8 cellular contexts compared by ENCODE assay signal in genomic region chr19:12788025-12788681, GRCh38. TPM values are rescaled to one million over a fixed set of nuclear protein-coding genes. Genes with fewer than 3 reads are reported as not detected.
DNase-seq lines count a peak whose midpoint lies in the region; ATAC-seq and TF ChIP-seq lines count a peak whose summit lies in the region.

No MANE protein-coding gene starts in this region.

- no peaks in the 10 kb centered on the region for H3K79me2 ChIP-seq in neural progenitor cell (ENCODE audit: low read depth)

- TF ChIP-seq CTCF in coronary artery (IDR thresholded peaks at IDR 0.05) (no peak), neural progenitor cell (IDR thresholded peaks at IDR 0.05) (no peak)

- ATAC-seq in CD4-positive, CD25-positive, alpha-beta regulatory T cell (ENCODE audit: low read depth in 2 of 2), result no peak
- ATAC-seq in GM19463 (IDR thresholded peaks at IDR 0.05; ENCODE audit: unreplicated experiment) (no peak), HG03432 (IDR thresholded peaks at IDR 0.05; ENCODE audit: unreplicated experiment) (no peak), HG02763 (IDR thresholded peaks at IDR 0.05; ENCODE audit: unreplicated experiment) (no peak)

- H3F3A ChIP-seq in neural progenitor cell (ENCODE audit: low read depth), result peaks cover 71% of the 10 kb centered on the region

- no peaks in the 10 kb centered on the region for H4K20me1 ChIP-seq in neural progenitor cell (ENCODE audit: low read depth)

- H3K27me3 ChIP-seq in CD4-positive, CD25-positive, alpha-beta regulatory T cell (ENCODE audit: control insufficient read depth, insufficient read depth, low read length), result no peaks in the 10 kb centered on the region
- H3K27me3 ChIP-seq in neural progenitor cell, result peaks cover 30% of the 10 kb centered on the region

- H3K9me3 ChIP-seq in CD4-positive, CD25-positive, alpha-beta regulatory T cell (ENCODE audit: control insufficient read depth in 2 of 2, low read length in 2 of 2), result no peaks in the 10 kb centered on the region
- no peaks in the 10 kb centered on the region for H3K9me3 ChIP-seq in neural progenitor cell (ENCODE audit: low read depth)

- peaks cover 17% of the 10 kb centered on the region for H3K27me3 Mint-ChIP-seq in CD4-positive, CD25-positive, alpha-beta regulatory T cell
- peaks cover 7% of the 10 kb centered on the region for H3K27me3 Mint-ChIP-seq in neural progenitor cell (ENCODE audit: insufficient read depth, low read depth)

- H3K9ac ChIP-seq in neural progenitor cell, result no peak overlapping the region

- peak overlapping the region; percentile 100 for H3K27ac ChIP-seq in CD4-positive, CD25-positive, alpha-beta regulatory T cell (ENCODE audit: insufficient read depth, low read length, poor library complexity, severe bottlenecking)
- H3K27ac ChIP-seq in coronary artery (peak overlapping the region; percentile 97 to 99), neural progenitor cell (peak overlapping the region; percentile 56)

- H3K36me3 ChIP-seq in CD4-positive, CD25-positive, alpha-beta regulatory T cell (ENCODE audit: control insufficient read depth, insufficient read depth, low read length), result no peaks in the 10 kb centered on the region
- H3K36me3 ChIP-seq in neural progenitor cell, result no peaks in the 10 kb centered on the region

- H3K36me3 Mint-ChIP-seq in CD4-positive, CD25-positive, alpha-beta regulatory T cell, result no peaks in the 10 kb centered on the region
- H3K36me3 Mint-ChIP-seq in neural progenitor cell, result no peaks in the 10 kb centered on the region

- no peak overlapping the region for H2AFZ ChIP-seq in neural progenitor cell (replicated peaks)

- peaks cover 0 to 9% (median 0%) of the 10 kb centered on the region in 7 donors for H3K9me3 Mint-ChIP-seq in CD4-positive, CD25-positive, alpha-beta regulatory T cell
- no peaks in the 10 kb centered on the region for H3K9me3 Mint-ChIP-seq in neural progenitor cell

- H3K4me1 ChIP-seq in CD4-positive, CD25-positive, alpha-beta regulatory T cell (ENCODE audit: control insufficient read depth, insufficient read depth, low read length, poor library complexity, severe bottlenecking), result peaks cover 64% of the 10 kb centered on the region
- peaks cover 37% of the 10 kb centered on the region for H3K4me1 ChIP-seq in neural progenitor cell

- H3K27ac Mint-ChIP-seq in CD4-positive, CD25-positive, alpha-beta regulatory T cell, result peak overlapping the region; percentile 93 to 95 (median 94)
- H3K27ac Mint-ChIP-seq in neural progenitor cell, result peak overlapping the region; percentile 85

- H3K4me2 ChIP-seq in neural progenitor cell, result peak overlapping the region; percentile 84

- H3K4me3 ChIP-seq in CD4-positive, CD25-positive, alpha-beta regulatory T cell (ENCODE audit: low read depth, low read length), result no peak overlapping the region
- H3K4me3 ChIP-seq in coronary artery (peak overlapping the region; percentile 97), neural progenitor cell (peak overlapping the region; percentile 61)

- DNase-seq in CD4-positive, CD25-positive, alpha-beta regulatory T cell, result no peak
- DNase-seq in NCI-H69 (lab: John Stamatoyannopoulos, UW) (peak; percentile 56), coronary artery (ENCODE audit: low spot score) (no peak), neural progenitor cell (ENCODE audit: low spot score) (no peak), SHP77 (lab: John Stamatoyannopoulos, UW) (no peak)

- peak overlapping the region in 3 of 4 donors; percentile 82 to 84 (median 82) for H3K4me3 Mint-ChIP-seq in CD4-positive, CD25-positive, alpha-beta regulatory T cell
- peak overlapping the region; percentile 87 for H3K4me3 Mint-ChIP-seq in neural progenitor cell

- H3K4me1 Mint-ChIP-seq in CD4-positive, CD25-positive, alpha-beta regulatory T cell, result peaks cover 0 to 26% (median 15%) of the 10 kb centered on the region in 4 donors
- H3K4me1 Mint-ChIP-seq in neural progenitor cell, result peaks cover 30% of the 10 kb centered on the region

RNA-seq across cellular contexts. Expression of gene JUNB, which starts 3.1 kb away (rescaled TPM):
- 2,802 TPM for total RNA-seq in CD4-positive, CD25-positive, alpha-beta regulatory T cell
- polyA plus RNA-seq in CD4-positive, CD25-positive, alpha-beta regulatory T cell, result 100 to 1,000 TPM; 582 to 986 (median 765) TPM
- total RNA-seq in neural progenitor cell (ENCODE audit: low replicate concordance), result 1.5 and 12.6 TPM in 2 replicates

RNA-seq across cellular contexts. Expression of gene HOOK2, which starts 12.8 kb away (rescaled TPM):
- total RNA-seq in CD4-positive, CD25-positive, alpha-beta regulatory T cell, result 16.9 TPM
- 1 to 10 TPM in 3 of 4 donors, under 1 TPM in 1; 0.24 to 1.9 (median 1.6) TPM for polyA plus RNA-seq in CD4-positive, CD25-positive, alpha-beta regulatory T cell
- total RNA-seq in neural progenitor cell (ENCODE audit: low replicate concordance), result 14.3 and 25.1 TPM in 2 replicates

RNA-seq across cellular contexts. Expression of gene PRDX2, which starts 13.4 kb away (rescaled TPM):
- total RNA-seq in CD4-positive, CD25-positive, alpha-beta regulatory T cell, result 74.0 TPM
- 100 to 1,000 TPM; 326 to 380 (median 341) TPM for polyA plus RNA-seq in CD4-positive, CD25-positive, alpha-beta regulatory T cell
- 463 and 727 TPM in 2 replicates for total RNA-seq in neural progenitor cell (ENCODE audit: low replicate concordance)

RNA-seq across cellular contexts. Expression of gene THSD8, which starts 13.7 kb away (rescaled TPM):
- 2.8 TPM for total RNA-seq in CD4-positive, CD25-positive, alpha-beta regulatory T cell
- polyA plus RNA-seq in CD4-positive, CD25-positive, alpha-beta regulatory T cell, result 10 to 100 TPM in 1 of 4 donors, 1 to 10 TPM in 1, under 1 TPM in 1, not detected in 1; 0.66 to 13.9 (median 4.8) TPM
- not detected in 2 replicates for total RNA-seq in neural progenitor cell (ENCODE audit: low replicate concordance)

RNA-seq across cellular contexts. Expression of gene RNASEH2A, which starts 18.2 kb away (rescaled TPM):
- 4.7 TPM for total RNA-seq in CD4-positive, CD25-positive, alpha-beta regulatory T cell
- 10 to 100 TPM; 18.7 to 27.5 (median 23.4) TPM for polyA plus RNA-seq in CD4-positive, CD25-positive, alpha-beta regulatory T cell
- total RNA-seq in neural progenitor cell (ENCODE audit: low replicate concordance), result 60.3 and 61.3 TPM in 2 replicates

Comparison
In these comparisons a context has a peak if more than half of its experiments do, and no peak if none do; other contexts are left out.
1. RNA of gene JUNB, which starts 3.1 kb away (total RNA-seq): 2,802 TPM in CD4-positive, CD25-positive, alpha-beta regulatory T cell (single experiment); 1.5 to 12.6 TPM in neural progenitor cell; every median in the first group is over 100 times any median in the second.
2. Peak in every context shown above with its lines, with median percentiles within 50 percentile points of each other: H3K27ac ChIP-seq.